In genomic region chr13:26442541-26442940, GRCh38 we compare ENCODE assay signal across 12 cellular contexts.
DNase-seq lines count a peak whose midpoint lies in the region; ATAC-seq and TF ChIP-seq lines count a peak whose summit lies in the region.
"Had no signal": no experiment of that assay in that cellular context is flagged by ENCODE, and none has a peak within 500 bp of the region (broad histone marks: within the 10 kb centered on the region; RNA-seq: fewer than 3 reads in every experiment).

No MANE protein-coding gene starts in this region.

- H3K9me3 ChIP-seq in muscle layer of colon (ENCODE audit: low read length), result no peaks in the 10 kb centered on the region
- no peaks in the 10 kb centered on the region for H3K9me3 ChIP-seq in aorta (ENCODE audit: control insufficient read depth, low read length)
- H3K9me3 ChIP-seq in CD4-positive, alpha-beta memory T cell (ENCODE audit: control insufficient read depth in 1 of 2, low read length in 2 of 2), result no peaks in the 10 kb centered on the region

- CTCF ChIA-PET in CD4-positive, alpha-beta memory T cell (lab: Charles Lee; ENCODE audit: partially characterized antibody), result no interaction called here

- H3K36me3 Mint-ChIP-seq in CD4-positive, alpha-beta memory T cell, result no peaks in the 10 kb centered on the region

- WGBS in aorta, 2 donors, result 3 to 5% methylated on average over 1 of the region's 1 CpG

- H3K36me3 ChIP-seq in muscle layer of colon (ENCODE audit: insufficient read depth, low read length) (no peaks in the 10 kb centered on the region), aorta (ENCODE audit: control insufficient read depth in 1 of 2, insufficient read depth in 2 of 2, low read length in 1 of 2) (no peaks in the 10 kb centered on the region)
- H3K36me3 ChIP-seq in CD4-positive, alpha-beta memory T cell (ENCODE audit: insufficient read depth, low read length), result no peaks in the 10 kb centered on the region
- H3K36me3 ChIP-seq: cardiac muscle cell had no signal

- H3K4me1 Mint-ChIP-seq in CD4-positive, alpha-beta memory T cell, result no peaks in the 10 kb centered on the region

- POLR2A ChIA-PET in CD4-positive, alpha-beta memory T cell (lab: Charles Lee; ENCODE audit: partially characterized antibody), result no interaction called here

- TF ChIP-seq CTCF in fibroblast of the aortic adventitia (IDR thresholded peaks at IDR 0.05; ENCODE audit: insufficient read depth, low read length), result no peak

- peaks cover 0 to 19% (median 10%) of the 10 kb centered on the region in 8 donors for H3K9me3 Mint-ChIP-seq in CD4-positive, alpha-beta memory T cell

- intact Hi-C loops in aorta (cut with DNase I), result no loop called here
- intact Hi-C loops in CD4-positive, alpha-beta memory T cell (cut with micrococcal nuclease), result no loop called here

- ATAC-seq in aorta (ENCODE audit: low FRiP score), result peak; percentile 75

- H3K9ac ChIP-seq in muscle layer of colon (ENCODE audit: low read length), result no peak overlapping the region

- H3K27me3 Mint-ChIP-seq in CD4-positive, alpha-beta memory T cell, result peaks cover 8% of the 10 kb centered on the region in 2 donors

- peaks cover 22% of the 10 kb centered on the region for H3K4me1 ChIP-seq in muscle layer of colon (ENCODE audit: insufficient read depth, low read length)
- H3K4me1 ChIP-seq in aorta (ENCODE audit: control insufficient read depth in 1 of 2, insufficient read depth in 2 of 2, low read length in 2 of 2), result no peaks in the 10 kb centered on the region
- no peaks in the 10 kb centered on the region for H3K4me1 ChIP-seq in CD4-positive, alpha-beta memory T cell (ENCODE audit: insufficient read depth, low read length)

- H3K4me3 Mint-ChIP-seq in CD4-positive, alpha-beta memory T cell, result no peak overlapping the region

- H3K4me3 ChIP-seq in fibroblast of the aortic adventitia (ENCODE audit: low read depth, low read length) (no peak overlapping the region), muscle layer of colon (ENCODE audit: low read depth in 1 of 2, low read length in 2 of 2) (no peak overlapping the region), aorta (ENCODE audit: low read length in 2 of 2) (no peak overlapping the region)
- no peak overlapping the region for H3K4me3 ChIP-seq in CD4-positive, alpha-beta memory T cell (ENCODE audit: low read length in 2 of 2)
- H3K4me3 ChIP-seq: cardiac muscle cell had no signal

- peak overlapping the region; percentile 81 for H3K27ac ChIP-seq in muscle layer of colon (ENCODE audit: low read depth, low read length)
- peak overlapping the region; percentile 57 to 80 for H3K27ac ChIP-seq in aorta (ENCODE audit: low read depth in 1 of 2, low read length in 2 of 2)
- no peak overlapping the region for H3K27ac ChIP-seq in CD4-positive, alpha-beta memory T cell (ENCODE audit: low read depth, low read length)
- no peak overlapping the region for H3K27ac ChIP-seq in substantia nigra (ENCODE audit: low read depth, low read length, poor library complexity, severe bottlenecking)
- H3K27ac ChIP-seq: cardiac muscle cell had no signal

- no peak overlapping the region for H3K27ac Mint-ChIP-seq in CD4-positive, alpha-beta memory T cell

- peak; percentile 42 for DNase-seq in M059J (ENCODE audit: low read depth)
- DNase-seq in fibroblast of the aortic adventitia (ENCODE audit: low read depth), result peak; percentile 67
- no peak for DNase-seq in aorta
- no peak for DNase-seq in CD4-positive, alpha-beta memory T cell
- no peak for DNase-seq in retina
- no peak for DNase-seq in substantia nigra (lab: John Stamatoyannopoulos, UW)
- DNase-seq: activated naive CD4-positive, alpha-beta T cell treated with Interleukin-2 at 50 U/mL for 16 hours; NCI-H1930; SIG-M5; stimulated activated CD4-positive, alpha-beta T cell treated with anti-CD3 and anti-CD28 coated beads, Interleukin-2, amount 100 ng/mL, for 24 hours had no signal

- no peaks in the 10 kb centered on the region for H3K27me3 ChIP-seq in muscle layer of colon (ENCODE audit: control insufficient read depth in 1 of 2, insufficient read depth in 2 of 2, low read length in 2 of 2)
- H3K27me3 ChIP-seq in aorta (ENCODE audit: control insufficient read depth in 1 of 2, insufficient read depth in 2 of 2, low read length in 1 of 2), result no peaks in the 10 kb centered on the region
- H3K27me3 ChIP-seq in CD4-positive, alpha-beta memory T cell (ENCODE audit: insufficient read depth, low read length), result no peaks in the 10 kb centered on the region
- H3K27me3 ChIP-seq: cardiac muscle cell had no signal

Comparison
In these comparisons a context has a peak if more than half of its experiments do, and no peak if none do; other contexts are left out.
1. DNase-seq: peak in M059J (single experiment) and fibroblast of the aortic adventitia (single experiment); none in aorta (0 of 2), CD4-positive, alpha-beta memory T cell (0 of 5), retina (single experiment) and substantia nigra (0 of 49).
2. H3K27ac ChIP-seq: peak in muscle layer of colon (single experiment) and aorta (2 of 2); none in CD4-positive, alpha-beta memory T cell (single experiment) and substantia nigra (single experiment).